ENCODE assay signal across 18 cellular contexts in genomic region chr18:26791676-26792075, GRCh38.
DNase-seq lines count a peak whose midpoint lies in the region; ATAC-seq, FAIRE-seq and TF ChIP-seq lines count a peak whose summit lies in the region.
"Had no signal": no experiment of that assay in that cellular context is flagged by ENCODE, and none has a peak within 500 bp of the region (broad histone marks: within the 10 kb centered on the region; RNA-seq: fewer than 3 reads in every experiment).

No MANE protein-coding gene starts in this region.

- TF ChIP-seq EP300 in A549 (IDR thresholded peaks at IDR 0.05): no peak
- no peak for TF ChIP-seq EP300 in H1 (IDR thresholded peaks at IDR 0.05; ENCODE audit: borderline replicate concordance in 1 of 2, low read depth in 2 of 2, low read length in 2 of 2)

- H3K4ac ChIP-seq in H1 (replicated peaks; ENCODE audit: insufficient read length, low read depth, low read length): no peak overlapping the region

- peak; percentile 4 to 20 for DNase-seq in A549 (ENCODE audit: low read depth in 1 of 2, low spot score in 1 of 2)
- DNase-seq in MG63: peak; percentile 35
- DNase-seq in H1 (ENCODE audit: low read depth in 1 of 2, low spot score in 2 of 2): no peak
- peak; percentile 4 for DNase-seq in kidney glomerular epithelial cell (lab: John Stamatoyannopoulos, UW)
- no peak for DNase-seq in NCI-H526 (lab: John Stamatoyannopoulos, UW)
- DNase-seq in activated CD8-positive, alpha-beta memory T cell treated with anti-CD3 and anti-CD28 coated beads, Interleukin-2, amount 10 ng/mL, durations not matched to agents 7 days and 5 days: no peak
- no peak for DNase-seq in T-helper 17 cell
- no peak for DNase-seq in osteocyte (ENCODE audit: extremely low spot score, unreplicated experiment)
- DNase-seq: Caco-2; NCI-H1930; NCI-H2227 treated with DMSO at 0.1 percent for 48 hours; NCI-H526 treated with DMSO at 0.1 percent for 48 hours; NK-92 treated with Interleukin-12 subunit alpha and Interleukin-12 subunit beta, amount 100 ng/mL, for 24 hours had no signal

- no peaks in the 10 kb centered on the region for H3K4me1 Mint-ChIP-seq in activated CD8-positive, alpha-beta memory T cell treated with anti-CD3 and anti-CD28 coated beads, Interleukin-2, amount 10 ng/mL, durations not matched to agents 7 days and 5 days
- H3K4me1 Mint-ChIP-seq in T-helper 17 cell (no peaks in the 10 kb centered on the region), osteocyte (ENCODE audit: unreplicated experiment) (no peaks in the 10 kb centered on the region)
- H3K4me1 Mint-ChIP-seq: CD14-positive monocyte had no signal

- no peak overlapping the region for H4K91ac ChIP-seq in H1 (replicated peaks; ENCODE audit: insufficient read length, low read length)

- H4K20me1 ChIP-seq in H1 (replicated peaks in 1 of 2; ENCODE audit: control insufficient read depth in 1 of 2, insufficient read depth in 2 of 2, low read length in 2 of 2): no peaks in the 10 kb centered on the region

- H3K36me3 Mint-ChIP-seq in activated CD8-positive, alpha-beta memory T cell treated with anti-CD3 and anti-CD28 coated beads, Interleukin-2, amount 10 ng/mL, durations not matched to agents 7 days and 5 days: no peaks in the 10 kb centered on the region
- H3K36me3 Mint-ChIP-seq in T-helper 17 cell (ENCODE audit: low read depth) (no peaks in the 10 kb centered on the region), osteocyte (ENCODE audit: unreplicated experiment) (no peaks in the 10 kb centered on the region)
- H3K36me3 Mint-ChIP-seq: CD14-positive monocyte had no signal

- H3K36me3 ChIP-seq in MG63: no peaks in the 10 kb centered on the region
- no peaks in the 10 kb centered on the region for H3K36me3 ChIP-seq in H1 (ENCODE audit: control insufficient read depth in 2 of 4, insufficient read depth in 4 of 4, low read length in 3 of 4)

- H3K18ac ChIP-seq in H1 (ENCODE audit: extremely low read depth, low read length): no peak overlapping the region

- H2AFZ ChIP-seq in H1 (ENCODE audit: low read length): 0 out of 2 replicates have a peak overlapping the region, but pooled peaks have one; percentile 51
- H2AFZ ChIP-seq: GM23338 had no signal

- H3K4me3 ChIP-seq in A549: no peak overlapping the region
- H3K4me3 ChIP-seq in MG63: no peak overlapping the region
- H3K4me3 ChIP-seq in H1 (ENCODE audit: extremely low read depth in 1 of 4, insufficient read depth in 2 of 4, low read depth in 3 of 4, low read length in 4 of 4): no peak overlapping the region
- H3K4me3 ChIP-seq: GM23338, K562, SK-N-MC had no signal

- H2BK15ac ChIP-seq in H1 (ENCODE audit: low read length): no peak overlapping the region

- H3K4me1 ChIP-seq in A549 (peaks cover 19% of the 10 kb centered on the region), H1 (replicated peaks in 1 of 4; ENCODE audit: control insufficient read depth in 3 of 4, insufficient read depth in 4 of 4, low read length in 3 of 4) (no peaks in the 10 kb centered on the region)
- H3K4me1 ChIP-seq: Caco-2 had no signal

- H3K9me3 ChIP-seq in A549 (no peaks in the 10 kb centered on the region), MG63 (no peaks in the 10 kb centered on the region), H1 (ENCODE audit: insufficient read depth in 2 of 2, low read depth in 1 of 2, low read length in 1 of 2) (no peaks in the 10 kb centered on the region), T-helper 17 cell (ENCODE audit: control insufficient read depth, low read length, poor library complexity, severe bottlenecking) (no peaks in the 10 kb centered on the region)
- H3K9me3 ChIP-seq: Caco-2 had no signal

- H3K9ac ChIP-seq in H1 (replicated peaks in 1 of 4; ENCODE audit: extremely low read depth in 1 of 4, low read depth in 3 of 4, low read length in 3 of 4): no peak overlapping the region

- no peak overlapping the region for H2AK5ac ChIP-seq in H1 (ENCODE audit: low read depth, low read length)

- H3K4me3 Mint-ChIP-seq in activated CD8-positive, alpha-beta memory T cell treated with anti-CD3 and anti-CD28 coated beads, Interleukin-2, amount 10 ng/mL, durations not matched to agents 7 days and 5 days: no peak overlapping the region
- no peak overlapping the region for H3K4me3 Mint-ChIP-seq in T-helper 17 cell
- no peak overlapping the region for H3K4me3 Mint-ChIP-seq in osteocyte (ENCODE audit: unreplicated experiment)
- H3K4me3 Mint-ChIP-seq: CD14-positive monocyte, GM23338 had no signal

- H3K27ac Mint-ChIP-seq in activated CD8-positive, alpha-beta memory T cell treated with anti-CD3 and anti-CD28 coated beads, Interleukin-2, amount 10 ng/mL, durations not matched to agents 7 days and 5 days: no peak overlapping the region
- H3K27ac Mint-ChIP-seq in T-helper 17 cell (no peak overlapping the region), osteocyte (ENCODE audit: unreplicated experiment) (no peak overlapping the region)
- H3K27ac Mint-ChIP-seq: GM23338 had no signal

- H2BK12ac ChIP-seq in H1 (ENCODE audit: low read depth, low read length): no peak overlapping the region

- H3K14ac ChIP-seq in H1 (ENCODE audit: insufficient read length): no peak overlapping the region

- no peaks in the 10 kb centered on the region for H3K79me2 ChIP-seq in H1 (ENCODE audit: control insufficient read depth in 1 of 2, insufficient read depth in 2 of 2, low read length in 2 of 2)

- H2BK5ac ChIP-seq in H1 (ENCODE audit: low read depth, low read length): no peak overlapping the region

- TF ChIP-seq POLR2A in A549 (IDR thresholded peaks at IDR 0.05; ENCODE audit: low read length) (no peak), H1 (IDR thresholded peaks at IDR 0.05; ENCODE audit: control extremely low read depth in 1 of 2, low read depth in 2 of 2, low read length in 2 of 2) (no peak)

- no peak for TF ChIP-seq CTCF in A549 (IDR thresholded peaks at IDR 0.05)
- TF ChIP-seq CTCF in H1 (IDR thresholded peaks at IDR 0.05; ENCODE audit: control extremely low read depth in 1 of 3, insufficient read depth in 1 of 3, low read depth in 1 of 3, low read length in 3 of 3): no peak
- no peak for TF ChIP-seq CTCF in osteocyte (IDR thresholded peaks at IDR 0.05)

- ATAC-seq in A549 (peak in 1 of 2 experiments; percentile 53; a peak in 3 of 6 replicates), T-helper 17 cell (no peak)
- no peak for ATAC-seq in activated CD8-positive, alpha-beta memory T cell treated with anti-CD3 and anti-CD28 coated beads, Interleukin-2, amount 10 ng/mL, durations not matched to agents 7 days and 5 days
- ATAC-seq: GM23338, K562 had no signal

- H3K27me3 ChIP-seq in MG63 (no peaks in the 10 kb centered on the region), H1 (replicated peaks in 1 of 4; ENCODE audit: control insufficient read depth in 3 of 4, extremely low read depth in 1 of 4, insufficient read depth in 3 of 4, low read length in 3 of 4) (no peaks in the 10 kb centered on the region; a peak in 1 of 7 replicates)

- H4K5ac ChIP-seq in H1 (ENCODE audit: insufficient read length, low read depth, low read length): no peak overlapping the region

- peaks cover 2% of the 10 kb centered on the region for H3K9me3 Mint-ChIP-seq in activated CD8-positive, alpha-beta memory T cell treated with anti-CD3 and anti-CD28 coated beads, Interleukin-2, amount 10 ng/mL, durations not matched to agents 7 days and 5 days (ENCODE audit: low read depth)
- H3K9me3 Mint-ChIP-seq in osteocyte (ENCODE audit: unreplicated experiment): no peaks in the 10 kb centered on the region
- H3K9me3 Mint-ChIP-seq: GM23338 had no signal

- H3K79me1 ChIP-seq in H1 (ENCODE audit: low read depth, low read length): no peaks in the 10 kb centered on the region

- no peak overlapping the region for H3K56ac ChIP-seq in H1 (replicated peaks; ENCODE audit: insufficient read length, low read depth, low read length)

- no peak overlapping the region for H4K8ac ChIP-seq in H1 (ENCODE audit: extremely low read depth, insufficient read depth, low read length)

- CTCF ChIA-PET in A549 (lab: Yijun Ruan, JAX): interaction anchor here (1.4 kb wide), 1 partner anchor 13 kb away, joined by 4 read pairs; no protein-coding TSS in a partner anchor
- CTCF ChIA-PET in H1 (lab: Charles Lee; ENCODE audit: partially characterized antibody): interaction anchor here (1.9 kb wide), 1 partner anchor 170 kb away, joined by 5 read pairs; no protein-coding TSS in a partner anchor
- CTCF ChIA-PET in activated CD8-positive, alpha-beta memory T cell treated with anti-CD3 and anti-CD28 coated beads, Interleukin-2, amount 10 ng/mL, durations not matched to agents 7 days and 5 days (lab: Charles Lee): no interaction called here

- peak overlapping the region; percentile 52 to 61; a peak in 4 of 6 replicates for H3K27ac ChIP-seq in A549
- no peak overlapping the region for H3K27ac ChIP-seq in H1 (ENCODE audit: low read depth, low read length)
- H3K27ac ChIP-seq: SK-N-MC had no signal

- H2BK120ac ChIP-seq in H1 (replicated peaks; ENCODE audit: low read depth, low read length): no peak overlapping the region

- H2BK20ac ChIP-seq in H1 (ENCODE audit: low read length): no peak overlapping the region

- POLR2A ChIA-PET in A549 (lab: Yijun Ruan, JAX) (no interaction called here), H1 (lab: Charles Lee; ENCODE audit: partially characterized antibody) (no interaction called here)

- TF ChIP-seq RAD21 in A549 (conservative IDR thresholded peaks at IDR 0.05 in 1 of 2, IDR thresholded peaks at IDR 0.05 in 1 of 2): no peak
- no peak for TF ChIP-seq RAD21 in H1 (IDR thresholded peaks at IDR 0.05 in 1 of 2, conservative IDR thresholded peaks at IDR 0.05 in 1 of 2; ENCODE audit: low read depth in 2 of 2, low read length in 2 of 2)

- no peaks in the 10 kb centered on the region for H3K27me3 Mint-ChIP-seq in activated CD8-positive, alpha-beta memory T cell treated with anti-CD3 and anti-CD28 coated beads, Interleukin-2, amount 10 ng/mL, durations not matched to agents 7 days and 5 days
- H3K27me3 Mint-ChIP-seq in T-helper 17 cell: no peaks in the 10 kb centered on the region
- no peaks in the 10 kb centered on the region for H3K27me3 Mint-ChIP-seq in osteocyte (ENCODE audit: unreplicated experiment)

- FAIRE-seq in A549 (lab: Jason Lieb, UNC): no peak
- FAIRE-seq in H1 (lab: Jason Lieb, UNC): no peak
- FAIRE-seq: G401.6, K562 had no signal

- no peak overlapping the region for H3K23ac ChIP-seq in H1 (ENCODE audit: insufficient read length)

- H3K4me2 ChIP-seq in A549 (peak overlapping the region; percentile 37; the same call in 2 of the 3 replicates), H1 (ENCODE audit: insufficient read depth in 1 of 2, low read depth in 2 of 2, low read length in 2 of 2) (no peak overlapping the region)
- H3K4me2 ChIP-seq: GM23338 had no signal

- no peaks in the 10 kb centered on the region for H3K23me2 ChIP-seq in H1 (ENCODE audit: low read depth, low read length)

TF ChIP-seq in A549, 52 proteins besides CTCF, POLR2A, EP300 and RAD21 (continues in another document):
- no peak for TF ChIP-seq TP53 (CRISPR knock-in tag; IDR thresholded peaks at IDR 0.05)

TF ChIP-seq in H1, 55 proteins besides CTCF, POLR2A, EP300 and RAD21 (continues in another document):
- TF ChIP-seq RBBP5 (IDR thresholded peaks at IDR 0.05; ENCODE audit: borderline replicate concordance, low read depth, low read length): no peak
- no peak for TF ChIP-seq TBP (IDR thresholded peaks at IDR 0.05; ENCODE audit: low read depth, low read length)
- no peak for TF ChIP-seq FOSL1 (IDR thresholded peaks at IDR 0.05; ENCODE audit: insufficient read depth, low read depth, low read length)
- TF ChIP-seq SP1 (IDR thresholded peaks at IDR 0.05; ENCODE audit: low read depth, low read length): no peak
- TF ChIP-seq CTBP2 (IDR thresholded peaks at IDR 0.05; ENCODE audit: borderline replicate concordance, insufficient read depth, insufficient read length, low read length): no peak

Comparison
In these comparisons a context has a peak if more than half of its experiments do, and no peak if none do; other contexts are left out.
1. DNase-seq: peak in A549 (2 of 2), MG63 (single experiment) and kidney glomerular epithelial cell (single experiment); none in H1 (0 of 2), NCI-H526 (0 of 2), activated CD8-positive, alpha-beta memory T cell treated with anti-CD3 and anti-CD28 coated beads, Interleukin-2, amount 10 ng/mL, durations not matched to agents 7 days and 5 days (single experiment), T-helper 17 cell (0 of 3) and osteocyte (single experiment).